In genomic region chr18:14130804-14131203, GRCh38 we compare ENCODE assay signal across 7 cellular contexts. TPM values are rescaled to one million over a fixed set of nuclear protein-coding genes. Genes with fewer than 3 reads are reported as not detected.
DNase-seq lines count a peak whose midpoint lies in the region; ATAC-seq and TF ChIP-seq lines count a peak whose summit lies in the region.
"Not testable (repeated sequence)": the region's sequence is repeated elsewhere in the genome, so short reads cannot be mapped to it uniquely, and the experiment has no call there.

No MANE protein-coding gene starts in this region.

- H3F3A ChIP-seq in DOHH2 (ENCODE audit: control insufficient read depth, insufficient read depth); PC-3 (ENCODE audit: low read length, unreplicated experiment); neural progenitor cell (ENCODE audit: low read depth): not testable (repeated sequence)

- H3K27ac Mint-ChIP-seq in activated CD8-positive, alpha-beta T cell treated with anti-CD3 and anti-CD28 coated beads, Interleukin-2, amount 10 ng/mL, durations not matched to agents 7 days and 5 days; MCF 10A (ENCODE audit: low read depth, unreplicated experiment); neural progenitor cell: not testable (repeated sequence)

- H3K9me3 Mint-ChIP-seq in activated CD8-positive, alpha-beta T cell treated with anti-CD3 and anti-CD28 coated beads, Interleukin-2, amount 10 ng/mL, durations not matched to agents 7 days and 5 days (ENCODE audit: insufficient read depth); MCF 10A (ENCODE audit: unreplicated experiment): not testable (repeated sequence)
- peaks cover 23% of the 10 kb centered on the region for H3K9me3 Mint-ChIP-seq in neural progenitor cell

- H3K4me3 Mint-ChIP-seq in activated CD8-positive, alpha-beta T cell treated with anti-CD3 and anti-CD28 coated beads, Interleukin-2, amount 10 ng/mL, durations not matched to agents 7 days and 5 days = peak overlapping the region; percentile 93
- H3K4me3 Mint-ChIP-seq in MCF 10A (ENCODE audit: unreplicated experiment) (peak overlapping the region; percentile 82), neural progenitor cell (peak overlapping the region; percentile 97)

- intact Hi-C loops in PC-3 (cut with micrococcal nuclease); MCF 10A (cut with micrococcal nuclease): not testable (repeated sequence)

- no CpG with 5 or more reads among the region's 3 CpGs for WGBS in HUES64

- H3K9ac ChIP-seq in HUES64 (ENCODE audit: low read depth, low read length) (peak overlapping the region; percentile 97), PC-3 (ENCODE audit: low read length) (peak overlapping the region; percentile 78; the same call in 1 of the 2 replicates), iPS-18a (ENCODE audit: low read length) (peak overlapping the region; percentile 85), neural progenitor cell (peak overlapping the region; percentile 89)

- H3K27ac ChIP-seq in DOHH2 (ENCODE audit: low read depth, low read length); HUES64 (ENCODE audit: low read depth, low read length); PC-3 (ENCODE audit: low read length); iPS-18a (ENCODE audit: low read length); neural progenitor cell: not testable (repeated sequence)

- not testable (repeated sequence) for H3K27me3 ChIP-seq in DOHH2 (ENCODE audit: control insufficient read depth, low read length); HUES64 (ENCODE audit: insufficient read depth, low read length); PC-3 (ENCODE audit: low read length); iPS-18a (ENCODE audit: control insufficient read depth, insufficient read depth, low read length); neural progenitor cell

- H3K9me2 ChIP-seq in DOHH2 (replicated peaks; ENCODE audit: control insufficient read depth, low read length); PC-3 (replicated peaks; ENCODE audit: low read length): not testable (repeated sequence)

- peaks cover 13% of the 10 kb centered on the region for H3K36me3 Mint-ChIP-seq in activated CD8-positive, alpha-beta T cell treated with anti-CD3 and anti-CD28 coated beads, Interleukin-2, amount 10 ng/mL, durations not matched to agents 7 days and 5 days (ENCODE audit: low read depth)
- H3K36me3 Mint-ChIP-seq in MCF 10A (ENCODE audit: insufficient read depth, unreplicated experiment) (peaks cover 13% of the 10 kb centered on the region), neural progenitor cell (peaks cover 25% of the 10 kb centered on the region)

- peaks cover 24% of the 10 kb centered on the region for H3K4me1 Mint-ChIP-seq in activated CD8-positive, alpha-beta T cell treated with anti-CD3 and anti-CD28 coated beads, Interleukin-2, amount 10 ng/mL, durations not matched to agents 7 days and 5 days (ENCODE audit: low read depth)
- peaks cover 22% of the 10 kb centered on the region for H3K4me1 Mint-ChIP-seq in MCF 10A (ENCODE audit: insufficient read depth, unreplicated experiment)
- not testable (repeated sequence) for H3K4me1 Mint-ChIP-seq in neural progenitor cell

- peaks cover 15% of the 10 kb centered on the region for H3K4me1 ChIP-seq in DOHH2 (ENCODE audit: control insufficient read depth, low read length)
- not testable (repeated sequence) for H3K4me1 ChIP-seq in HUES64 (ENCODE audit: insufficient read depth, low read length); PC-3 (ENCODE audit: insufficient read depth, low read length); iPS-18a (ENCODE audit: control insufficient read depth, low read depth, low read length); neural progenitor cell

- not testable (repeated sequence) for H3K36me3 ChIP-seq in DOHH2 (ENCODE audit: control insufficient read depth, low read length); HUES64 (ENCODE audit: insufficient read depth, low read length); PC-3 (ENCODE audit: low read depth, low read length); iPS-18a (ENCODE audit: control insufficient read depth, low read depth, low read length); neural progenitor cell

- not testable (repeated sequence) for ATAC-seq in PC-3; activated CD8-positive, alpha-beta T cell treated with anti-CD3 and anti-CD28 coated beads, Interleukin-2, amount 10 ng/mL, durations not matched to agents 7 days and 5 days

- not testable (repeated sequence) for TF ChIP-seq CTCF in DOHH2 (IDR thresholded peaks at IDR 0.05; ENCODE audit: low read depth, low read length, poor library complexity, severe bottlenecking); PC-3 (conservative IDR thresholded peaks at IDR 0.05; ENCODE audit: low read depth, low read length); MCF 10A (IDR thresholded peaks at IDR 0.05; ENCODE audit: unreplicated experiment); neural progenitor cell (IDR thresholded peaks at IDR 0.05)

- H3K4me3 ChIP-seq in DOHH2 (ENCODE audit: low read length) = peak overlapping the region; percentile 82
- H3K4me3 ChIP-seq in HUES64 (ENCODE audit: low read length) = peak overlapping the region; percentile 93
- H3K4me3 ChIP-seq in PC-3 (ENCODE audit: low read length) = peak overlapping the region; percentile 83
- peak overlapping the region; percentile 78 for H3K4me3 ChIP-seq in iPS-18a (ENCODE audit: low read length)
- H3K4me3 ChIP-seq in neural progenitor cell = peak overlapping the region; percentile 86

- not testable (repeated sequence) for H4K20me1 ChIP-seq in DOHH2 (ENCODE audit: control insufficient read depth, insufficient read depth, low read depth, low read length); PC-3 (ENCODE audit: low read length); neural progenitor cell (ENCODE audit: low read depth)

- not testable (repeated sequence) for H3K9me3 ChIP-seq in DOHH2 (ENCODE audit: control insufficient read depth, insufficient read depth, low read length); HUES64 (ENCODE audit: insufficient read depth, low read depth, low read length); PC-3 (ENCODE audit: low read length); iPS-18a (ENCODE audit: control insufficient read depth, low read depth, low read length); neural progenitor cell (ENCODE audit: low read depth)

- POLR2A ChIA-PET in PC-3 (lab: Charles Lee; ENCODE audit: unreplicated experiment); activated CD8-positive, alpha-beta T cell treated with anti-CD3 and anti-CD28 coated beads, Interleukin-2, amount 10 ng/mL, durations not matched to agents 7 days and 5 days (lab: Charles Lee); MCF 10A (lab: Yijun Ruan, JAX): not testable (repeated sequence)

- H3K4me2 ChIP-seq in DOHH2 (ENCODE audit: low read length) (peak overlapping the region; percentile 74), PC-3 (ENCODE audit: low read length) (peak overlapping the region; percentile 81), neural progenitor cell (peak overlapping the region; percentile 77)

- peaks cover 57% of the 10 kb centered on the region for H3K79me2 ChIP-seq in DOHH2 (ENCODE audit: control insufficient read depth, low read length)
- peaks cover 53% of the 10 kb centered on the region for H3K79me2 ChIP-seq in PC-3 (ENCODE audit: low read length)
- H3K79me2 ChIP-seq in neural progenitor cell (ENCODE audit: low read depth) = peaks cover 64% of the 10 kb centered on the region

- CTCF ChIA-PET in PC-3 (lab: Charles Lee); activated CD8-positive, alpha-beta T cell treated with anti-CD3 and anti-CD28 coated beads, Interleukin-2, amount 10 ng/mL, durations not matched to agents 7 days and 5 days (lab: Charles Lee); MCF 10A (lab: Yijun Ruan, JAX): not testable (repeated sequence)

- H3K27me3 Mint-ChIP-seq in activated CD8-positive, alpha-beta T cell treated with anti-CD3 and anti-CD28 coated beads, Interleukin-2, amount 10 ng/mL, durations not matched to agents 7 days and 5 days (ENCODE audit: low read depth); MCF 10A (ENCODE audit: insufficient read depth, unreplicated experiment); neural progenitor cell (ENCODE audit: insufficient read depth, low read depth): not testable (repeated sequence)

- BruUV-seq in PC-3 (replicated peaks; lab: Mats Ljungman, UMichigan); MCF 10A (replicated peaks; lab: Mats Ljungman, UMichigan): not testable (repeated sequence)

- H2AFZ ChIP-seq in PC-3 (ENCODE audit: low read length); neural progenitor cell (replicated peaks): not testable (repeated sequence)

- DNase-seq in PC-3; activated CD8-positive, alpha-beta T cell treated with anti-CD3 and anti-CD28 coated beads, Interleukin-2, amount 10 ng/mL, durations not matched to agents 7 days and 5 days; MCF 10A (ENCODE audit: unreplicated experiment); neural progenitor cell (ENCODE audit: low spot score): not testable (repeated sequence)

RNA-seq across cellular contexts. Expression of gene ZNF519, which starts 1.4 kb away (rescaled TPM):
- 15.1 TPM for polyA plus RNA-seq in HUES64 (2013, experiment 1 of 2)
- 16.2 TPM for polyA plus RNA-seq in HUES64 (2013, experiment 2 of 2)
- 5.9 and 7.3 TPM in 2 replicates for total RNA-seq in PC-3 (2014; rRNA removed)
- total RNA-seq in activated CD8-positive, alpha-beta T cell treated with anti-CD3 and anti-CD28 coated beads, Interleukin-2, amount 10 ng/mL, durations not matched to agents 7 days and 5 days = 10 to 100 TPM; 16.2 to 17.1 TPM
- 5.3 and 6.0 TPM in 2 replicates for total RNA-seq in MCF 10A (2022)
- 46.6 and 64.6 TPM in 2 replicates for total RNA-seq in neural progenitor cell (ENCODE audit: low replicate concordance)
